In genomic region chr16:29613307-29614057, GRCh38 we compare ENCODE assay signal across 8 cellular contexts. TPM values are rescaled to one million over a fixed set of nuclear protein-coding genes. Genes with fewer than 3 reads are reported as not detected.
DNase-seq lines count a peak whose midpoint lies in the region; ATAC-seq and TF ChIP-seq lines count a peak whose summit lies in the region.
"Not testable (repeated sequence)": the region's sequence is repeated elsewhere in the genome, so short reads cannot be mapped to it uniquely, and the experiment has no call there.

No MANE protein-coding gene starts in this region.

- H3K36me3 Mint-ChIP-seq in activated naive CD8-positive, alpha-beta T cell; glutamatergic neuron (ENCODE audit: unreplicated experiment): not testable (repeated sequence)

- H3K27me3 Mint-ChIP-seq in activated naive CD8-positive, alpha-beta T cell; glutamatergic neuron (ENCODE audit: unreplicated experiment); stimulated activated naive CD8-positive, alpha-beta T cell treated with anti-CD3 and anti-CD28 coated beads, Interleukin-15, amount 100 ng/mL, for 72 hours: not testable (repeated sequence)

- not testable (repeated sequence) for TF ChIP-seq CTCF in glutamatergic neuron (IDR thresholded peaks at IDR 0.05; ENCODE audit: partially characterized antibody, unreplicated experiment)
- peak; percentile 28 for TF ChIP-seq CTCF in neutrophil (IDR thresholded peaks at IDR 0.05)

- ATAC-seq in HG02610 (IDR thresholded peaks at IDR 0.05; ENCODE audit: unreplicated experiment): peak; percentile 30
- ATAC-seq in stimulated activated naive CD8-positive, alpha-beta T cell treated with anti-CD3 and anti-CD28 coated beads, Interleukin-15, amount 100 ng/mL, for 72 hours: peak; percentile 58

- H3K4me1 ChIP-seq in neutrophil (ENCODE audit: control insufficient read depth in 1 of 2, insufficient read depth in 1 of 2, low read depth in 1 of 2, low read length in 1 of 2): peaks cover 15 to 29% of the 10 kb centered on the region in 2 experiments

- H3K4me3 ChIP-seq in neutrophil (ENCODE audit: low read depth in 1 of 2, low read length in 1 of 2): peak overlapping the region; percentile 76 to 89

- not testable (repeated sequence) for H3K4me1 Mint-ChIP-seq in activated naive CD8-positive, alpha-beta T cell (ENCODE audit: low read depth); glutamatergic neuron (ENCODE audit: low read depth, unreplicated experiment)
- peaks cover 11% of the 10 kb centered on the region for H3K4me1 Mint-ChIP-seq in stimulated activated naive CD8-positive, alpha-beta T cell treated with anti-CD3 and anti-CD28 coated beads, Interleukin-15, amount 100 ng/mL, for 72 hours

- peak overlapping the region; percentile 83 for H3K27ac ChIP-seq in neutrophil

- peak overlapping the region; percentile 98 for H3K4me3 Mint-ChIP-seq in activated naive CD8-positive, alpha-beta T cell
- H3K4me3 Mint-ChIP-seq in glutamatergic neuron (ENCODE audit: unreplicated experiment): peak overlapping the region; percentile 90
- H3K4me3 Mint-ChIP-seq in stimulated activated naive CD8-positive, alpha-beta T cell treated with anti-CD3 and anti-CD28 coated beads, Interleukin-15, amount 100 ng/mL, for 72 hours: peak overlapping the region; percentile 88 to 91

- DNase-seq in EH (ENCODE audit: low read depth) (peak; percentile 82), NCI-H1436 (lab: John Stamatoyannopoulos, UW) (peak; percentile 83), T follicular helper cell (ENCODE audit: low read depth) (peak; percentile 81), glutamatergic neuron (peak; percentile 92)
- DNase-seq in stimulated activated naive CD8-positive, alpha-beta T cell treated with anti-CD3 and anti-CD28 coated beads, Interleukin-15, amount 100 ng/mL, for 72 hours: peak; percentile 90 to 93

- H3K27me3 ChIP-seq in neutrophil: not testable (repeated sequence)

- H3K9me3 Mint-ChIP-seq in activated naive CD8-positive, alpha-beta T cell (ENCODE audit: low read depth); glutamatergic neuron (ENCODE audit: unreplicated experiment); stimulated activated naive CD8-positive, alpha-beta T cell treated with anti-CD3 and anti-CD28 coated beads, Interleukin-15, amount 100 ng/mL, for 72 hours: not testable (repeated sequence)

- H3K36me3 ChIP-seq in neutrophil: not testable (repeated sequence)

- H3K9me3 ChIP-seq in neutrophil: not testable (repeated sequence)

- H3K27ac Mint-ChIP-seq in activated naive CD8-positive, alpha-beta T cell: peak overlapping the region; percentile 100
- H3K27ac Mint-ChIP-seq in glutamatergic neuron (ENCODE audit: unreplicated experiment): not testable (repeated sequence)
- peak overlapping the region; percentile 97 to 99 for H3K27ac Mint-ChIP-seq in stimulated activated naive CD8-positive, alpha-beta T cell treated with anti-CD3 and anti-CD28 coated beads, Interleukin-15, amount 100 ng/mL, for 72 hours

RNA-seq across cellular contexts. Expression of gene SPN, which starts 49.6 kb away (rescaled TPM):
- 0.27 TPM for total RNA-seq in glutamatergic neuron (ENCODE audit: unreplicated experiment)

Comparison
In these comparisons a context has a peak if more than half of its experiments do, and no peak if none do; other contexts are left out.
1. Peak in every context shown above with its lines: DNase-seq, ATAC-seq, H3K4me3 ChIP-seq and H3K27ac ChIP-seq.